17 cellular contexts compared by ENCODE assay signal in the genomic region with DNA sequence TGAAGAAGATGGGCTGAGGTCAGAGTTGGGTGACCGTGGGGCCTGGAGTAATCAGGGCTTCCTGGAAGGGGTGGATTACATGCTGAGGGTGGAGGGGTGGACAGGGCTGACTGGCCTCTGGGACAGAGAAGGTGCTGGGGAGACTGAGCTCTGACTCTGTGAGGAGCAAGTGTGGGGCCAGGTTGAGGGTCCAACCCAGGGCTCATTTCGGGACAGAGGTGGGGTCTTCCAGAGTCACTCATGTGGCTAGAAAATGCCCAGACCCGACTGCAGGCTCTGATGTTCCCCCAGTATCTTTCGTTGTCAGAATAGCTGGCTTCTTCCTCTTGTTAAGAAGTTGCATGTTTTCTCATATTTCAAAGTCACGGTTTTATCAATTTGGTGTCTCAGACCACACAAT.
A peak's percentile ranks its signal among the peaks of the same experiment; 100 is the strongest.
DNase-seq lines count a peak whose midpoint lies in the region; FAIRE-seq and TF ChIP-seq lines count a peak whose summit lies in the region.
"Had no signal": no experiment of that assay in that cellular context is flagged by ENCODE, and none has a peak within 500 bp of the region (broad histone marks: within the 10 kb centered on the region; RNA-seq: fewer than 3 reads in every experiment).

No MANE protein-coding gene starts in this region.

- no peak for TF ChIP-seq POLR2A in suprapubic skin (IDR thresholded peaks at IDR 0.05)

- POLR2A ChIA-PET in activated CD4-positive, alpha-beta T cell treated with anti-CD3 and anti-CD28 coated beads, Interleukin-2, amount 10 ng/mL, durations not matched to agents 7 days and 5 days (lab: Charles Lee): no interaction called here

- H3K36me3 ChIP-seq in BLaER1 (no peaks in the 10 kb centered on the region), bronchial epithelial cell (ENCODE audit: control insufficient read depth, insufficient read depth, low read length) (no peaks in the 10 kb centered on the region), suprapubic skin (no peaks in the 10 kb centered on the region)
- H3K36me3 ChIP-seq: HAP-1 had no signal

- H3K9ac ChIP-seq in BLaER1: no peak overlapping the region

- no peaks in the 10 kb centered on the region for H4K20me1 ChIP-seq in BLaER1

- H3K4me1 Mint-ChIP-seq in activated CD4-positive, alpha-beta T cell treated with anti-CD3 and anti-CD28 coated beads, Interleukin-2, amount 10 ng/mL, durations not matched to agents 7 days and 5 days: no peaks in the 10 kb centered on the region

- peak overlapping the region; percentile 49; the same call in 1 of the 2 replicates for H3K4me2 ChIP-seq in BLaER1

- H3K9me3 Mint-ChIP-seq in activated CD4-positive, alpha-beta T cell treated with anti-CD3 and anti-CD28 coated beads, Interleukin-2, amount 10 ng/mL, durations not matched to agents 7 days and 5 days: no peaks in the 10 kb centered on the region
- H3K9me3 Mint-ChIP-seq: CD4-positive, alpha-beta T cell had no signal

- no peak overlapping the region for H3K4me3 Mint-ChIP-seq in activated CD4-positive, alpha-beta T cell treated with anti-CD3 and anti-CD28 coated beads, Interleukin-2, amount 10 ng/mL, durations not matched to agents 7 days and 5 days
- H3K4me3 Mint-ChIP-seq: CD4-positive, alpha-beta T cell had no signal

- FAIRE-seq in bronchial epithelial cell (lab: Jason Lieb, UNC): peak; percentile 81
- FAIRE-seq: GM18507, H1, HepG2, HTR-8/SVneo had no signal

- no peak for TF ChIP-seq EP300 in suprapubic skin (IDR thresholded peaks at IDR 0.05)

- no peaks in the 10 kb centered on the region for H3K27me3 Mint-ChIP-seq in activated CD4-positive, alpha-beta T cell treated with anti-CD3 and anti-CD28 coated beads, Interleukin-2, amount 10 ng/mL, durations not matched to agents 7 days and 5 days
- H3K27me3 Mint-ChIP-seq: CD4-positive, alpha-beta T cell had no signal

- CTCF ChIA-PET in activated CD4-positive, alpha-beta T cell treated with anti-CD3 and anti-CD28 coated beads, Interleukin-2, amount 10 ng/mL, durations not matched to agents 7 days and 5 days (lab: Charles Lee): no interaction called here

- no peaks in the 10 kb centered on the region for H3K36me3 Mint-ChIP-seq in activated CD4-positive, alpha-beta T cell treated with anti-CD3 and anti-CD28 coated beads, Interleukin-2, amount 10 ng/mL, durations not matched to agents 7 days and 5 days (ENCODE audit: low read depth)

- H3K27ac ChIP-seq in BLaER1 (no peak overlapping the region), suprapubic skin (no peak overlapping the region)

- H3K9me3 ChIP-seq in BLaER1 (no peaks in the 10 kb centered on the region), suprapubic skin (no peaks in the 10 kb centered on the region)
- H3K9me3 ChIP-seq: HAP-1 had no signal

- no peak overlapping the region for H3K27ac Mint-ChIP-seq in activated CD4-positive, alpha-beta T cell treated with anti-CD3 and anti-CD28 coated beads, Interleukin-2, amount 10 ng/mL, durations not matched to agents 7 days and 5 days
- H3K27ac Mint-ChIP-seq: CD4-positive, alpha-beta T cell had no signal

- TF ChIP-seq CTCF in bronchial epithelial cell (IDR thresholded peaks at IDR 0.05; ENCODE audit: insufficient read depth, low read length, severe bottlenecking) (no peak), suprapubic skin (IDR thresholded peaks at IDR 0.05) (no peak), foreskin fibroblast (IDR thresholded peaks at IDR 0.05; ENCODE audit: low read depth, low read length) (no peak)

- 41% methylated on average over 5 of the region's 5 CpGs for WGBS in suprapubic skin

- no peak overlapping the region for H3K4me3 ChIP-seq in BLaER1
- H3K4me3 ChIP-seq in bronchial epithelial cell (ENCODE audit: low read depth, low read length): no peak overlapping the region
- no peak overlapping the region for H3K4me3 ChIP-seq in suprapubic skin
- no peak overlapping the region for H3K4me3 ChIP-seq in foreskin fibroblast (ENCODE audit: low read depth in 1 of 2, low read length in 2 of 2)
- H3K4me3 ChIP-seq: HAP-1 had no signal

- H3K27me3 ChIP-seq in BLaER1 (no peaks in the 10 kb centered on the region), bronchial epithelial cell (ENCODE audit: control insufficient read depth, insufficient read depth, low read length) (no peaks in the 10 kb centered on the region), suprapubic skin (peaks cover 11% of the 10 kb centered on the region)

- H3K4me1 ChIP-seq in BLaER1 (peaks cover 55% of the 10 kb centered on the region), suprapubic skin (no peaks in the 10 kb centered on the region)
- H3K4me1 ChIP-seq: HAP-1 had no signal

- DNase-seq in bronchial epithelial cell (ENCODE audit: low read depth) (no peak), mesenteric fat pad (ENCODE audit: low spot score) (peak; percentile 33), suprapubic skin (ENCODE audit: low spot score in 2 of 2) (peak; percentile 15 to 45), foreskin fibroblast (no peak), T-helper 2 cell (no peak)
- no peak for DNase-seq in activated CD4-positive, alpha-beta T cell treated with anti-CD3 and anti-CD28 coated beads, Interleukin-2, amount 10 ng/mL, durations not matched to agents 7 days and 5 days
- DNase-seq: ACHN; C1 segment of cervical spinal cord; Calu3; CD4-positive, alpha-beta T cell; DMS 273 treated with DMSO at 0.1 percent for 48 hours had no signal

Comparison
In these comparisons a context has a peak if more than half of its experiments do, and no peak if none do; other contexts are left out.
1. DNase-seq: peak in mesenteric fat pad (single experiment) and suprapubic skin (2 of 2); none in bronchial epithelial cell (single experiment), foreskin fibroblast (0 of 2), T-helper 2 cell (0 of 5) and activated CD4-positive, alpha-beta T cell treated with anti-CD3 and anti-CD28 coated beads, Interleukin-2, amount 10 ng/mL, durations not matched to agents 7 days and 5 days (single experiment).